Comparison of ENCODE assay signal across 8 cellular contexts in the genomic region with DNA sequence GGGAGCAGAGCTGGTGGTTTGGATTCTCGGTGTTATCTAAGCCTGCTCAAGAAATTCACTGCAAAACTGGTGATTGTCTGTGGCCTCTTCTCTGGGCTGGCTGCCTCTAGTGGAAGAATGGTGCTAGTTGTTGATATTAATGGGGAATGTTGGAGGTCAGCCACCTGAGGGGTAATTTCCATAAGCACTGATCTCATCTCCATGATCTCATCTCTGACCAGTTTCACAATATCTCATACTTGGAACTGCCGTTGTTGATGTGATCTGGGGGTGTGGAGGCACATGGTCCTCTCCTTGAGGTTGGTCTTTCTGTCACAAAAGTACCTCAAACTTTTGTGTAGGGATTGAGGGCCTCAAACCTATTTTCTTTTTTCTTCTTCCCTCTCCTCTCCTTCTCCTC.
DNase-seq lines count a peak whose midpoint lies in the region; ATAC-seq and TF ChIP-seq lines count a peak whose summit lies in the region.

No MANE protein-coding gene starts in this region.

- H3K36me3 Mint-ChIP-seq in activated naive CD4-positive, alpha-beta T cell treated with anti-CD3 and anti-CD28 coated beads, Interleukin-2, amount 50 U/mL, for 72 hours: peaks cover 6 to 27% of the 10 kb centered on the region in 2 donors
- H3K36me3 Mint-ChIP-seq in CD8-positive, alpha-beta memory T cell: no peaks in the 10 kb centered on the region

- POLR2A ChIA-PET in CD8-positive, alpha-beta memory T cell (lab: Charles Lee): no interaction called here

- H3K9me3 ChIP-seq in tibial artery: no peaks in the 10 kb centered on the region
- H3K9me3 ChIP-seq in CD8-positive, alpha-beta memory T cell (ENCODE audit: low read length): no peaks in the 10 kb centered on the region

- no peaks in the 10 kb centered on the region for H3K4me1 Mint-ChIP-seq in CD8-positive, alpha-beta memory T cell

- H3K4me1 ChIP-seq in tibial artery: no peaks in the 10 kb centered on the region
- H3K4me1 ChIP-seq in CD8-positive, alpha-beta memory T cell (ENCODE audit: insufficient read depth, low read length): no peaks in the 10 kb centered on the region

- H3K4me3 ChIP-seq in tibial artery: no peak overlapping the region
- H3K4me3 ChIP-seq in CD8-positive, alpha-beta memory T cell (ENCODE audit: low read length): no peak overlapping the region

- H3K9me3 Mint-ChIP-seq in activated naive CD4-positive, alpha-beta T cell treated with anti-CD3 and anti-CD28 coated beads, Interleukin-2, amount 50 U/mL, for 72 hours: no peaks in the 10 kb centered on the region
- H3K9me3 Mint-ChIP-seq in CD8-positive, alpha-beta memory T cell: peaks cover 0 to 2% (median 0%) of the 10 kb centered on the region in 5 donors

- H3K27me3 ChIP-seq in tibial artery: no peaks in the 10 kb centered on the region
- H3K27me3 ChIP-seq in CD8-positive, alpha-beta memory T cell (ENCODE audit: insufficient read depth, low read length, poor library complexity, severe bottlenecking): no peaks in the 10 kb centered on the region

- peak in 1 of 2 donors; percentile 18 for DNase-seq in activated naive CD4-positive, alpha-beta T cell treated with anti-CD3 and anti-CD28 coated beads, Interleukin-2, amount 50 U/mL, for 72 hours (ENCODE audit: low spot score in 2 of 2)
- no peak for DNase-seq in activated naive CD4-positive, alpha-beta T cell (lab: John Stamatoyannopoulos, UW)
- DNase-seq in RKO (ENCODE audit: low spot score) (peak; percentile 82), globus pallidus (ENCODE audit: low spot score) (peak; percentile 72), tibial artery (peak; percentile 68 to 75), NCI-H146 (lab: John Stamatoyannopoulos, UW) (no peak)
- DNase-seq in CD8-positive, alpha-beta memory T cell: no peak

- CTCF ChIA-PET in CD8-positive, alpha-beta memory T cell (lab: Charles Lee): no interaction called here

- intact Hi-C loops in tibial artery (cut with DNase I; ENCODE audit: low total_unique reads): no loop called here

- H3K4me3 Mint-ChIP-seq in CD8-positive, alpha-beta memory T cell: no peak overlapping the region

- H3K36me3 ChIP-seq in tibial artery: no peaks in the 10 kb centered on the region
- no peaks in the 10 kb centered on the region for H3K36me3 ChIP-seq in CD8-positive, alpha-beta memory T cell (ENCODE audit: insufficient read depth, low read length)

- no peaks in the 10 kb centered on the region for H3K27me3 Mint-ChIP-seq in CD8-positive, alpha-beta memory T cell

- ATAC-seq in activated naive CD4-positive, alpha-beta T cell treated with anti-CD3 and anti-CD28 coated beads, Interleukin-2, amount 50 U/mL, for 72 hours: peak; percentile 79 to 88
- ATAC-seq in HG02852 (IDR thresholded peaks at IDR 0.05; ENCODE audit: unreplicated experiment): peak; percentile 87

- no peak for TF ChIP-seq CTCF in tibial artery (IDR thresholded peaks at IDR 0.05)

- no peak overlapping the region for H3K27ac ChIP-seq in tibial artery
- H3K27ac ChIP-seq in CD8-positive, alpha-beta memory T cell (ENCODE audit: low read depth, low read length): no peak overlapping the region

- peak overlapping the region; percentile 69 to 76 for H3K27ac Mint-ChIP-seq in activated naive CD4-positive, alpha-beta T cell treated with anti-CD3 and anti-CD28 coated beads, Interleukin-2, amount 50 U/mL, for 72 hours
- no peak overlapping the region for H3K27ac Mint-ChIP-seq in CD8-positive, alpha-beta memory T cell

Comparison
In these comparisons a context has a peak if more than half of its experiments do, and no peak if none do; other contexts are left out.
1. DNase-seq: peak in RKO (single experiment), globus pallidus (single experiment) and tibial artery (2 of 2); none in activated naive CD4-positive, alpha-beta T cell (0 of 4), NCI-H146 (single experiment) and CD8-positive, alpha-beta memory T cell (0 of 5).
2. H3K27ac Mint-ChIP-seq: peak in activated naive CD4-positive, alpha-beta T cell treated with anti-CD3 and anti-CD28 coated beads, Interleukin-2, amount 50 U/mL, for 72 hours (2 of 2); none in CD8-positive, alpha-beta memory T cell (0 of 8).